Comparison of ENCODE assay signal across 22 cellular contexts in genomic region chr2:102001767-102002142, GRCh38. TPM values are rescaled to one million over a fixed set of nuclear protein-coding genes. Genes with fewer than 3 reads are reported as not detected.
DNase-seq lines count a peak whose midpoint lies in the region; ATAC-seq and TF ChIP-seq lines count a peak whose summit lies in the region.
"Had no signal": no experiment of that assay in that cellular context is flagged by ENCODE, and none has a peak within 500 bp of the region (broad histone marks: within the 10 kb centered on the region; RNA-seq: fewer than 3 reads in every experiment).

No MANE protein-coding gene starts in this region.

- H3K4me1 Mint-ChIP-seq in activated naive CD8-positive, alpha-beta T cell (ENCODE audit: low read depth), result peaks cover 13% of the 10 kb centered on the region
- peaks cover 7% of the 10 kb centered on the region for H3K4me1 Mint-ChIP-seq in activated naive CD8-positive, alpha-beta T cell treated with anti-CD3 and anti-CD28 coated beads for 36 hours
- peaks cover 19% of the 10 kb centered on the region for H3K4me1 Mint-ChIP-seq in activated naive CD8-positive, alpha-beta T cell treated with anti-CD3 and anti-CD28 coated beads, Interleukin-2, amount 50 U/mL, for 24 hours

- H3K4me3 ChIP-seq in RWPE2 (ENCODE audit: severe bottlenecking) (no peak overlapping the region), psoas muscle (no peak overlapping the region)
- H3K4me3 ChIP-seq: GM23248, K562 had no signal

- H3K36me3 ChIP-seq in RWPE2 (ENCODE audit: low read depth), result no peaks in the 10 kb centered on the region
- H3K36me3 ChIP-seq in psoas muscle (ENCODE audit: insufficient read depth in 1 of 2, low read depth in 1 of 2), result no peaks in the 10 kb centered on the region

- H3K27ac Mint-ChIP-seq in activated naive CD8-positive, alpha-beta T cell, result peak overlapping the region; percentile 87
- no peak overlapping the region for H3K27ac Mint-ChIP-seq in activated naive CD8-positive, alpha-beta T cell treated with anti-CD3 and anti-CD28 coated beads for 36 hours
- H3K27ac Mint-ChIP-seq in activated naive CD8-positive, alpha-beta T cell treated with anti-CD3 and anti-CD28 coated beads, Interleukin-2, amount 50 U/mL, for 24 hours, result no peak overlapping the region
- H3K27ac Mint-ChIP-seq: CD4-positive, alpha-beta memory T cell; effector memory CD8-positive, alpha-beta T cell; naive thymus-derived CD4-positive, alpha-beta T cell had no signal

- no peaks in the 10 kb centered on the region for H3K36me3 Mint-ChIP-seq in activated naive CD8-positive, alpha-beta T cell
- no peaks in the 10 kb centered on the region for H3K36me3 Mint-ChIP-seq in activated naive CD8-positive, alpha-beta T cell treated with anti-CD3 and anti-CD28 coated beads for 36 hours
- H3K36me3 Mint-ChIP-seq in activated naive CD8-positive, alpha-beta T cell treated with anti-CD3 and anti-CD28 coated beads, Interleukin-2, amount 50 U/mL, for 24 hours (ENCODE audit: low read depth), result no peaks in the 10 kb centered on the region
- H3K36me3 Mint-ChIP-seq: CD4-positive, alpha-beta memory T cell; naive thymus-derived CD4-positive, alpha-beta T cell had no signal

- intact Hi-C loops in psoas muscle (cut with DNase I) (no loop called here), Right ventricle myocardium inferior (cut with DNase I) (no loop called here)

- no peaks in the 10 kb centered on the region for H3K27me3 Mint-ChIP-seq in activated naive CD8-positive, alpha-beta T cell
- no peaks in the 10 kb centered on the region for H3K27me3 Mint-ChIP-seq in activated naive CD8-positive, alpha-beta T cell treated with anti-CD3 and anti-CD28 coated beads for 36 hours
- peaks cover 9% of the 10 kb centered on the region for H3K27me3 Mint-ChIP-seq in activated naive CD8-positive, alpha-beta T cell treated with anti-CD3 and anti-CD28 coated beads, Interleukin-2, amount 50 U/mL, for 24 hours

- H3K27ac ChIP-seq in RWPE2 (ENCODE audit: poor library complexity, severe bottlenecking) (peak overlapping the region; percentile 32), psoas muscle (no peak overlapping the region)
- H3K27ac ChIP-seq: GM23248 had no signal

- no peak for DNase-seq in activated naive CD8-positive, alpha-beta T cell treated with anti-CD3 and anti-CD28 coated beads for 36 hours
- no peak for DNase-seq in RWPE2 (ENCODE audit: low spot score)
- no peak for DNase-seq in activated naive CD8-positive, alpha-beta T cell treated with anti-CD3 and anti-CD28 coated beads, Interleukin-2, amount 50 U/mL, for 24 hours
- peak; percentile 64 for DNase-seq in stimulated activated CD4-positive, alpha-beta T cell treated with anti-CD3 and anti-CD28 coated beads, Interleukin-4, amount 100 ng/mL, for 24 hours
- no peak for DNase-seq in psoas muscle
- no peak for DNase-seq in Right ventricle myocardium inferior (ENCODE audit: missing footprints)
- DNase-seq: effector memory CD8-positive, alpha-beta T cell; GF-D8; GM23248; left colon; mesendoderm; MV-4-11; NCI-H1694; NCI-H748 treated with DMSO at 0.1 percent for 48 hours; right cardiac atrium had no signal

- 81 to 86% (median 86%) methylated on average over 4 of the region's 4 CpGs for WGBS in psoas muscle, 3 donors

- H3K9me3 ChIP-seq in RWPE2 (ENCODE audit: severe bottlenecking), result no peaks in the 10 kb centered on the region
- H3K9me3 ChIP-seq in psoas muscle, result no peaks in the 10 kb centered on the region

- ATAC-seq in RWPE2 (ENCODE audit: low read depth) (peak; percentile 71), psoas muscle (no peak), Right ventricle myocardium inferior (no peak), HG02973 (IDR thresholded peaks at IDR 0.05; ENCODE audit: unreplicated experiment) (no peak)
- peak; percentile 42 for ATAC-seq in activated naive CD8-positive, alpha-beta T cell treated with anti-CD3 and anti-CD28 coated beads, Interleukin-2, amount 50 U/mL, for 24 hours
- ATAC-seq: effector memory CD8-positive, alpha-beta T cell; K562; left colon; right cardiac atrium had no signal

- no peak overlapping the region for H3K4me3 Mint-ChIP-seq in activated naive CD8-positive, alpha-beta T cell
- no peak overlapping the region for H3K4me3 Mint-ChIP-seq in activated naive CD8-positive, alpha-beta T cell treated with anti-CD3 and anti-CD28 coated beads for 36 hours
- no peak overlapping the region for H3K4me3 Mint-ChIP-seq in activated naive CD8-positive, alpha-beta T cell treated with anti-CD3 and anti-CD28 coated beads, Interleukin-2, amount 50 U/mL, for 24 hours
- H3K4me3 Mint-ChIP-seq: CD4-positive, alpha-beta memory T cell; effector memory CD8-positive, alpha-beta T cell; naive thymus-derived CD4-positive, alpha-beta T cell had no signal

- H3K9me3 Mint-ChIP-seq in activated naive CD8-positive, alpha-beta T cell (ENCODE audit: low read depth), result no peaks in the 10 kb centered on the region
- H3K9me3 Mint-ChIP-seq in activated naive CD8-positive, alpha-beta T cell treated with anti-CD3 and anti-CD28 coated beads for 36 hours, result no peaks in the 10 kb centered on the region
- H3K9me3 Mint-ChIP-seq in activated naive CD8-positive, alpha-beta T cell treated with anti-CD3 and anti-CD28 coated beads, Interleukin-2, amount 50 U/mL, for 24 hours, result no peaks in the 10 kb centered on the region
- H3K9me3 Mint-ChIP-seq: CD4-positive, alpha-beta memory T cell; effector memory CD8-positive, alpha-beta T cell; naive thymus-derived CD4-positive, alpha-beta T cell had no signal

- H3K4me1 ChIP-seq in RWPE2 (ENCODE audit: insufficient read depth, poor library complexity, severe bottlenecking) (peaks cover 13% of the 10 kb centered on the region), psoas muscle (no peaks in the 10 kb centered on the region)

- TF ChIP-seq CTCF in RWPE2 (IDR thresholded peaks at IDR 0.05; ENCODE audit: poor library complexity, severe bottlenecking) (no peak), psoas muscle (IDR thresholded peaks at IDR 0.05) (no peak)

- no peaks in the 10 kb centered on the region for H3K27me3 ChIP-seq in RWPE2 (ENCODE audit: insufficient read depth, poor library complexity, severe bottlenecking)
- H3K27me3 ChIP-seq in psoas muscle (ENCODE audit: insufficient read depth in 3 of 3, low read length in 2 of 3), result no peaks in the 10 kb centered on the region

RNA-seq across cellular contexts. Expression of gene IL1R2, which starts 10.0 kb away (rescaled TPM):
- under 1 TPM; 0.21 to 0.28 TPM for total RNA-seq in activated naive CD8-positive, alpha-beta T cell treated with anti-CD3 and anti-CD28 coated beads for 36 hours
- total RNA-seq in psoas muscle (1 to 10 TPM in 2 of 4 donors, under 1 TPM in 2; 0.41 to 3.1 (median 1.6) TPM), Right ventricle myocardium inferior (1.3 TPM)
- polyA plus RNA-seq in psoas muscle, result 1 to 10 TPM in 2 of 3 donors, under 1 TPM in 1; 0.86 to 3.4 (median 1.3) TPM
- total RNA-seq: CD4-positive, alpha-beta memory T cell; chondrocyte; K562; OCI-LY7 had no signal
- polyA plus RNA-seq: naive thymus-derived CD4-positive, alpha-beta T cell had no signal

Comparison
In these comparisons a context has a peak if more than half of its experiments do, and no peak if none do; other contexts are left out.
1. ATAC-seq: peak in RWPE2 (single experiment) and activated naive CD8-positive, alpha-beta T cell treated with anti-CD3 and anti-CD28 coated beads, Interleukin-2, amount 50 U/mL, for 24 hours (single experiment); none in psoas muscle (0 of 4), Right ventricle myocardium inferior (single experiment) and HG02973 (single experiment).